ENCODE assay signal across 12 cellular contexts in the genomic region with DNA sequence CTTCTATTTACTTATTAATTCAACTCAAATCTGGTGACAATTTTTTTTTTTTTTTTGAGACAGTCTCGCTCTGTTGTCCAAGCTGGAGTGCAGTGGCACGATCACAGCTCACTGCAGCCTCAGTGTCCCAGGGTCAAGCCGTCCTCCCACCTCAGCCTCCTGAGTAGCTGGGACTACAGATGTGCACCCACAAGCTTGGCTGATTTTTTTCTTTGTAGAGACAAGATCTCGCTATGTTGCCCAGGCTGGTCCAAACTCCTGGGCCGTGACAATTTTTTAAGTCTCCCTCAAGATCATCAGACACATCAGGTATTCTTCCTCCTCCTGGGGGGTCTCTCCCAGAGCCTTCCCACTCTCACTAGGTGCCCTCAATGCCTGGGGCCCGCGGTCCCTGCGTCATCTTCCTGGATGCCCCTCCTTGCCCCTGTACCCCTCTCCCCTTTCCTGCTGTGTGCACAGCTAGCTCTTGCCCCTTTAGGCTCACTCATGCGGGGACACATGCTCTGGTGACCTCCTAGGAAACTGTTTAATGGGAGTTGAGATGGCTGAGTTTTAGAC. TPM values are rescaled to one million over a fixed set of nuclear protein-coding genes. Genes with fewer than 3 reads are reported as not detected.
DNase-seq lines count a peak whose midpoint lies in the region; ATAC-seq and TF ChIP-seq lines count a peak whose summit lies in the region.
"Had no signal": no experiment of that assay in that cellular context is flagged by ENCODE, and none has a peak within 500 bp of the region (broad histone marks: within the 10 kb centered on the region; RNA-seq: fewer than 3 reads in every experiment).

No MANE protein-coding gene starts in this region.

- H3K9ac ChIP-seq in MM.1S (ENCODE audit: low read length) (no peak overlapping the region), smooth muscle cell (ENCODE audit: low read depth) (no peak overlapping the region)

- no peaks in the 10 kb centered on the region for H4K20me1 ChIP-seq in MM.1S (ENCODE audit: insufficient read depth, low read length)
- no peaks in the 10 kb centered on the region for H4K20me1 ChIP-seq in smooth muscle cell (ENCODE audit: low read depth)

- H3K4me2 ChIP-seq in MM.1S (ENCODE audit: low read depth, low read length) (no peak overlapping the region), smooth muscle cell (no peak overlapping the region)

- DNase-seq in T-helper 1 cell (no peak), MM.1S (no peak), GDM1 (lab: John Stamatoyannopoulos, UW) (no peak), smooth muscle cell (lab: John Stamatoyannopoulos, UW; ENCODE audit: unreplicated experiment) (no peak)
- DNase-seq: NCI-H446 had no signal

- peak overlapping the region; percentile 96 for H3K27ac Mint-ChIP-seq in T-helper 1 cell treated with Interleukin-12 subunit alpha and Interleukin-12 subunit beta and Interleukin-4 antibody, amounts not matched to agents 30 μg/mL and 1 μg/mL, for 36 hours
- peak overlapping the region; percentile 66 to 93 (median 90) for H3K27ac Mint-ChIP-seq in nephron
- H3K27ac Mint-ChIP-seq: dendritic cell treated with granulocyte-macrophage colony-stimulating factor and Interleukin-4, amounts not matched to agents 40 ng/mL and 50 ng/mL, for 4 days had no signal

- ATAC-seq in GM21619 (IDR thresholded peaks at IDR 0.05; ENCODE audit: unreplicated experiment) (peak; percentile 29), HG03469 (IDR thresholded peaks at IDR 0.05; ENCODE audit: unreplicated experiment) (peak; percentile 11)
- ATAC-seq: heart left ventricle had no signal

- H3F3A ChIP-seq in MM.1S (ENCODE audit: insufficient read depth, low read length), result no peaks in the 10 kb centered on the region
- no peaks in the 10 kb centered on the region for H3F3A ChIP-seq in smooth muscle cell (ENCODE audit: low read depth)

- no peaks in the 10 kb centered on the region for H3K9me3 Mint-ChIP-seq in T-helper 1 cell treated with Interleukin-12 subunit alpha and Interleukin-12 subunit beta and Interleukin-4 antibody, amounts not matched to agents 30 μg/mL and 1 μg/mL, for 36 hours
- H3K9me3 Mint-ChIP-seq in nephron, result no peaks in the 10 kb centered on the region
- H3K9me3 Mint-ChIP-seq: dendritic cell treated with granulocyte-macrophage colony-stimulating factor and Interleukin-4, amounts not matched to agents 40 ng/mL and 50 ng/mL, for 4 days had no signal

- TF ChIP-seq CTCF in nephron (IDR thresholded peaks at IDR 0.05; ENCODE audit: unreplicated experiment in 3 of 3) (no peak), MM.1S (IDR thresholded peaks at IDR 0.05; ENCODE audit: low read length) (no peak), smooth muscle cell (IDR thresholded peaks at IDR 0.05; ENCODE audit: borderline replicate concordance, insufficient read depth, poor library complexity, severe bottlenecking) (no peak)

- H3K27ac ChIP-seq in MM.1S (ENCODE audit: low read length) (no peak overlapping the region), smooth muscle cell (ENCODE audit: low read depth) (no peak overlapping the region)
- H3K27ac ChIP-seq: 22Rv1, heart left ventricle had no signal

- H2AFZ ChIP-seq in MM.1S (ENCODE audit: low read length) (no peak overlapping the region), smooth muscle cell (ENCODE audit: low read depth) (no peak overlapping the region)

- H3K36me3 ChIP-seq in MM.1S (replicated peaks; ENCODE audit: insufficient read depth, low read length), result no peaks in the 10 kb centered on the region
- no peaks in the 10 kb centered on the region for H3K36me3 ChIP-seq in smooth muscle cell (ENCODE audit: low read depth)
- H3K36me3 ChIP-seq: heart left ventricle had no signal

- no peak overlapping the region for H3K4me3 Mint-ChIP-seq in T-helper 1 cell treated with Interleukin-12 subunit alpha and Interleukin-12 subunit beta and Interleukin-4 antibody, amounts not matched to agents 30 μg/mL and 1 μg/mL, for 36 hours
- no peak overlapping the region for H3K4me3 Mint-ChIP-seq in nephron
- H3K4me3 Mint-ChIP-seq: dendritic cell treated with granulocyte-macrophage colony-stimulating factor and Interleukin-4, amounts not matched to agents 40 ng/mL and 50 ng/mL, for 4 days had no signal

- H3K9me2 ChIP-seq in MM.1S (replicated peaks; ENCODE audit: insufficient read depth, low read length), result no peaks in the 10 kb centered on the region

- H3K4me3 ChIP-seq in MM.1S (ENCODE audit: low read length) (no peak overlapping the region), smooth muscle cell (no peak overlapping the region)
- H3K4me3 ChIP-seq: heart left ventricle had no signal

- H3K27me3 ChIP-seq in MM.1S (replicated peaks; ENCODE audit: insufficient read depth, low read length) (no peaks in the 10 kb centered on the region), smooth muscle cell (ENCODE audit: low read depth) (no peaks in the 10 kb centered on the region)

- peaks cover 39% of the 10 kb centered on the region for H3K4me1 Mint-ChIP-seq in T-helper 1 cell treated with Interleukin-12 subunit alpha and Interleukin-12 subunit beta and Interleukin-4 antibody, amounts not matched to agents 30 μg/mL and 1 μg/mL, for 36 hours (ENCODE audit: low read depth)
- H3K4me1 Mint-ChIP-seq in nephron, result peaks cover 28% of the 10 kb centered on the region

- peaks cover 5% of the 10 kb centered on the region for H3K36me3 Mint-ChIP-seq in T-helper 1 cell treated with Interleukin-12 subunit alpha and Interleukin-12 subunit beta and Interleukin-4 antibody, amounts not matched to agents 30 μg/mL and 1 μg/mL, for 36 hours (ENCODE audit: low read depth)
- H3K36me3 Mint-ChIP-seq in nephron (ENCODE audit: low read depth), result no peaks in the 10 kb centered on the region

- 84% methylated on average over 9 of the region's 9 CpGs for WGBS in smooth muscle cell (ENCODE audit: low lambda C conversion rate)

- H3K79me2 ChIP-seq in MM.1S (ENCODE audit: low read length), result no peaks in the 10 kb centered on the region
- no peaks in the 10 kb centered on the region for H3K79me2 ChIP-seq in smooth muscle cell (ENCODE audit: low read depth)

- H3K9me3 ChIP-seq in MM.1S (replicated peaks; ENCODE audit: insufficient read depth, low read length) (no peaks in the 10 kb centered on the region), smooth muscle cell (replicated peaks; ENCODE audit: low read depth) (no peaks in the 10 kb centered on the region)
- H3K9me3 ChIP-seq: heart left ventricle had no signal

- H3K27me3 Mint-ChIP-seq in T-helper 1 cell treated with Interleukin-12 subunit alpha and Interleukin-12 subunit beta and Interleukin-4 antibody, amounts not matched to agents 30 μg/mL and 1 μg/mL, for 36 hours (ENCODE audit: low read depth), result no peaks in the 10 kb centered on the region
- H3K27me3 Mint-ChIP-seq in nephron (ENCODE audit: low read depth), result no peaks in the 10 kb centered on the region
- H3K27me3 Mint-ChIP-seq: dendritic cell treated with granulocyte-macrophage colony-stimulating factor and Interleukin-4, amounts not matched to agents 40 ng/mL and 50 ng/mL, for 4 days had no signal

- H3K4me1 ChIP-seq in MM.1S (ENCODE audit: low read length), result no peaks in the 10 kb centered on the region
- H3K4me1 ChIP-seq in smooth muscle cell (ENCODE audit: low read depth), result no peaks in the 10 kb centered on the region
- H3K4me1 ChIP-seq: heart left ventricle had no signal

RNA-seq across cellular contexts. Expression of gene MAL, which starts 38.0 kb away (rescaled TPM):
- total RNA-seq in smooth muscle cell, result not detected in 2 replicates
- polyA plus RNA-seq in smooth muscle cell, result not detected in 2 replicates

RNA-seq across cellular contexts. Expression of gene MRPS5, which starts 58.1 kb away (rescaled TPM):
- 41.1 and 42.9 TPM in 2 replicates for total RNA-seq in smooth muscle cell
- 46.2 and 53.8 TPM in 2 replicates for polyA plus RNA-seq in smooth muscle cell
